In the genomic region with DNA sequence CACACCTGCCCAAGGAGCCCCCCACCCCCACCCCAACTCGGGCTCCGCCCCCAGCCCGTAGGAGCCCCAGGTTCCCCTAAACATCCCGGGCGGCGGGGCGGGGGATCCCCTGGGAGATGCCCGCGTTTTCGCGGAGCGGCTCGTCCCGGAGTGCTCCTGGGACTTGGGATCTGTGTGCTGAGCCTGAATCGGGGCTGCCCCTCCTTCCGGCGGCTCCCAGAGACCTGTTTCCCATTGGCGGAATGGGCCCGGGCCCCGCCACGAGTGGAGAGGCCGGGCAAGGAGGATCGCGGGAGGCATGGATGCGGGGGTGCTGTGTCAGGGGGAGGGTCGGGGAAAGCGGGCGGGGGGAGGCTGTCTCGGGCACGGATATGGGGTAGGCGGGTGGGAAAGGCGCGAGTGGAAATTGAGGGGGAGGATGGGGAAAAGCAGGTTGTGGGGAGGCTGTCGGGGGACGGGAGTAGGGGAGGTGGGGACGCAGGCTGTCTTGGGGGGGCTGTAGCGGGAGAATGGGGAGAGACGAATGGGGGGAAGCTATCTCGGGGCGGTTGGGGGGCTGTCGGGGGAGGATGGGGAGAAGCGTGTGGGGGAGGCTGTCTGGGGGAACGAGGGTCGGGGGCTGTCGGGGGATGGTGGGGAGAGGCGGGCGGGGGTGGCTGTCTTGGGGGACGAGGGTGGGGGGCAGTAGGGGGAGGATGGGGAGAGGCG, we compare ENCODE assay signal across 8 cellular contexts.
DNase-seq lines count a peak whose midpoint lies in the region.

No MANE protein-coding gene starts in this region.

- H3K4me3 ChIP-seq in skeletal muscle cell (ENCODE audit: low read depth, low read length) = peak overlapping the region; percentile 30

- DNase-seq in NCI-H1417 (lab: John Stamatoyannopoulos, UW) (peak; percentile 18 to 42 (median 22)), NCI-H1417 treated with DMSO at 0.1 percent for 48 hours (lab: John Stamatoyannopoulos, UW) (no peak), NCI-H345 (lab: John Stamatoyannopoulos, UW) (peak; percentile 68), head of caudate nucleus (peak in 41 of 42 donors; percentile 16 to 74 (median 45)), skeletal muscle cell (ENCODE audit: low read depth) (no peak), NK-92 (lab: John Stamatoyannopoulos, UW; ENCODE audit: unreplicated experiment) (no peak), middle frontal gyrus (ENCODE audit: extremely low spot score, low spot score) (no peak), SIG-M5 treated with dmso at 0.1 percent for 504 hours (lab: John Stamatoyannopoulos, UW; ENCODE audit: unreplicated experiment) (no peak)

- intact Hi-C loops in head of caudate nucleus (cut with DNase I) = no loop called here

Comparison
In these comparisons a context has a peak if more than half of its experiments do, and no peak if none do; other contexts are left out.
1. DNase-seq: peak in NCI-H1417 (3 of 3), NCI-H345 (single experiment) and head of caudate nucleus (41 of 42); none in NCI-H1417 treated with DMSO at 0.1 percent for 48 hours (single experiment), skeletal muscle cell (single experiment), NK-92 (single experiment), middle frontal gyrus (single experiment) and SIG-M5 treated with dmso at 0.1 percent for 504 hours (single experiment).